ENCODE assay signal across 37 cellular contexts in genomic region chr1:198483645-198484044, GRCh38. TPM values are rescaled to one million over a fixed set of nuclear protein-coding genes. Genes with fewer than 3 reads are reported as not detected.
DNase-seq lines count a peak whose midpoint lies in the region; ATAC-seq, FAIRE-seq and TF ChIP-seq lines count a peak whose summit lies in the region.
"Had no signal": no experiment of that assay in that cellular context is flagged by ENCODE, and none has a peak within 500 bp of the region (broad histone marks: within the 10 kb centered on the region; RNA-seq: fewer than 3 reads in every experiment).

No MANE protein-coding gene starts in this region.

- no peaks in the 10 kb centered on the region for H3K36me3 Mint-ChIP-seq in type B pancreatic cell
- H3K36me3 Mint-ChIP-seq: CD14-positive monocyte; CD8-positive, alpha-beta T cell had no signal

- H3K9me3 ChIP-seq in HEK293 (ENCODE audit: control insufficient read depth, insufficient read depth, low read depth, low read length): no peaks in the 10 kb centered on the region
- H3K9me3 ChIP-seq in mucosa of descending colon: no peaks in the 10 kb centered on the region
- no peaks in the 10 kb centered on the region for H3K9me3 ChIP-seq in Peyer's patch
- H3K9me3 ChIP-seq: A549, BE2C, BLaER1, Caco-2 had no signal

- H3K4me3 ChIP-seq in HEK293 (ENCODE audit: low read depth, low read length) (no peak overlapping the region), mucosa of descending colon (no peak overlapping the region), Peyer's patch (no peak overlapping the region)
- H3K4me3 ChIP-seq: A549; BLaER1; BLaER1 treated with 17β-estradiol and CSF1 and Interleukin-3, amounts not matched to agents 10 nM and 100 nM had no signal

- no peak overlapping the region for H3K4me3 Mint-ChIP-seq in type B pancreatic cell
- H3K4me3 Mint-ChIP-seq: B cell; CD14-positive monocyte; CD4-positive, alpha-beta memory T cell; CD4-positive, alpha-beta T cell; CD4-positive, CD25-positive, alpha-beta regulatory T cell; CD8-positive, alpha-beta memory T cell; CD8-positive, alpha-beta T cell had no signal

- no peaks in the 10 kb centered on the region for H3K9me3 Mint-ChIP-seq in type B pancreatic cell
- H3K9me3 Mint-ChIP-seq: CD4-positive, alpha-beta T cell had no signal

- intact Hi-C loops in left colon (cut with DNase I, micrococcal nuclease): no loop called here
- intact Hi-C loops in mucosa of descending colon (cut with DNase I, micrococcal nuclease): no loop called here

- DNase-seq in D721Med (ENCODE audit: insufficient read length, low spot score) (no peak), left colon (no peak), mucosa of descending colon (peak in 1 of 3 donors; percentile 22), cerebellar cortex (ENCODE audit: low spot score) (no peak), type B pancreatic cell (ENCODE audit: extremely low spot score, unreplicated experiment) (no peak), Peyer's patch (no peak)
- DNase-seq in stimulated activated CD4-positive, alpha-beta T cell treated with anti-CD3 and anti-CD28 coated beads, Interleukin-15, amount 100 ng/mL, for 24 hours: no peak
- DNase-seq: 8988T; ACHN; AML-193; BE2C; C1 segment of cervical spinal cord; Caco-2; Calu3; CD4-positive, alpha-beta memory T cell; CD4-positive, alpha-beta T cell; CD4-positive, CD25-positive, alpha-beta regulatory T cell; CD8-positive, alpha-beta memory T cell; CD8-positive, alpha-beta T cell; COR-L47; DMS 273 treated with DMSO at 0.1 percent for 48 hours; DMS153; DMS53; DMS79; DMS79 treated with DMSO at 0.1 percent for 48 hours; DND-41; EL had no signal

- H3K27me3 Mint-ChIP-seq in type B pancreatic cell: peaks cover 5% of the 10 kb centered on the region
- H3K27me3 Mint-ChIP-seq: B cell; CD4-positive, alpha-beta memory T cell; CD4-positive, alpha-beta T cell; CD4-positive, CD25-positive, alpha-beta regulatory T cell; CD8-positive, alpha-beta memory T cell had no signal

- CTCF ChIA-PET in HEK293 (lab: Yijun Ruan, JAX): no interaction called here

- POLR2A ChIA-PET in HEK293 (lab: Yijun Ruan, JAX): no interaction called here

- H3K27ac ChIP-seq in HEK293 (ENCODE audit: extremely low read depth, low read depth, low read length): no peak overlapping the region
- H3K27ac ChIP-seq in Peyer's patch: no peak overlapping the region
- H3K27ac ChIP-seq: 22Rv1; A549; BLaER1; BLaER1 treated with 17β-estradiol and CSF1 and Interleukin-3, amounts not matched to agents 10 nM and 100 nM; C4-2B had no signal

- TF ChIP-seq CTCF in D721Med (IDR thresholded peaks at IDR 0.05; ENCODE audit: insufficient read depth, missing control alignments) (no peak), HEK293 (tag by site-specific recombination; IDR thresholded peaks at IDR 0.05) (no peak), mucosa of descending colon (IDR thresholded peaks at IDR 0.05) (no peak), type B pancreatic cell (conservative IDR thresholded peaks at IDR 0.05) (no peak), Peyer's patch (IDR thresholded peaks at IDR 0.05) (no peak)

- ATAC-seq in left colon (peak; percentile 28), mucosa of descending colon (peak; percentile 45)
- ATAC-seq: A549; CD8-positive, alpha-beta T cell had no signal

- peak; percentile 21 for FAIRE-seq in D721Med (lab: Jason Lieb, UNC)
- FAIRE-seq: A204.1, A549 had no signal

- no peaks in the 10 kb centered on the region for H3K4me1 Mint-ChIP-seq in type B pancreatic cell (ENCODE audit: unreplicated experiment)
- H3K4me1 Mint-ChIP-seq: B cell; CD8-positive, alpha-beta memory T cell had no signal

- no peaks in the 10 kb centered on the region for H3K36me3 ChIP-seq in HEK293 (ENCODE audit: control insufficient read depth in 2 of 2, insufficient read depth in 1 of 2, low read length in 2 of 2)
- no peaks in the 10 kb centered on the region for H3K36me3 ChIP-seq in mucosa of descending colon (ENCODE audit: low read depth)
- no peaks in the 10 kb centered on the region for H3K36me3 ChIP-seq in Peyer's patch
- H3K36me3 ChIP-seq: BE2C; BLaER1; BLaER1 treated with 17β-estradiol and CSF1 and Interleukin-3, amounts not matched to agents 10 nM and 100 nM had no signal

- H3K27me3 ChIP-seq in Peyer's patch: no peaks in the 10 kb centered on the region
- H3K27me3 ChIP-seq: BE2C; BLaER1; BLaER1 treated with 17β-estradiol and CSF1 and Interleukin-3, amounts not matched to agents 10 nM and 100 nM had no signal

- no peak overlapping the region for H3K27ac Mint-ChIP-seq in type B pancreatic cell
- H3K27ac Mint-ChIP-seq: B cell; CD14-positive monocyte; CD4-positive, alpha-beta memory T cell; CD4-positive, alpha-beta T cell; CD4-positive, CD25-positive, alpha-beta regulatory T cell; CD8-positive, alpha-beta T cell had no signal

- no peaks in the 10 kb centered on the region for H3K4me1 ChIP-seq in HEK293 (ENCODE audit: control insufficient read depth, insufficient read depth, low read length)
- H3K4me1 ChIP-seq in mucosa of descending colon (ENCODE audit: low read depth): peaks cover 8% of the 10 kb centered on the region
- H3K4me1 ChIP-seq in Peyer's patch: no peaks in the 10 kb centered on the region
- H3K4me1 ChIP-seq: A549, BE2C, BLaER1, Caco-2 had no signal

- TF ChIP-seq POLR2A in Peyer's patch (IDR thresholded peaks at IDR 0.05): no peak

TF ChIP-seq in HEK293, 187 proteins besides CTCF, POLR2A, EP300 and RAD21:
- TF ChIP-seq EGR2 (tag by site-specific recombination; IDR thresholded peaks at IDR 0.05; ENCODE audit: low read depth): peak; percentile 88
- TF ChIP-seq GLIS2 (tag by site-specific recombination; IDR thresholded peaks at IDR 0.05): no peak
- no peak for TF ChIP-seq ZNF133 (tag by site-specific recombination; IDR thresholded peaks at IDR 0.05)
- TF ChIP-seq ZNF501 (tag by site-specific recombination; IDR thresholded peaks at IDR 0.05): no peak
- TF ChIP-seq ZNF704 (tag by site-specific recombination; IDR thresholded peaks at IDR 0.05): no peak
- TF ChIP-seq ZNF48 (tag by site-specific recombination; IDR thresholded peaks at IDR 0.05): no peak
- no peak for TF ChIP-seq ZBTB49 (tag by site-specific recombination; IDR thresholded peaks at IDR 0.05; ENCODE audit: low read depth)
- no peak for TF ChIP-seq IKZF3 (tag by site-specific recombination; IDR thresholded peaks at IDR 0.05)
- no peak for TF ChIP-seq ZNF529 (tag by site-specific recombination; IDR thresholded peaks at IDR 0.05; ENCODE audit: insufficient replicate concordance)
- no peak for TF ChIP-seq INSM2 (tag by site-specific recombination; IDR thresholded peaks at IDR 0.05)
- TF ChIP-seq ZFHX2 (tag by site-specific recombination; conservative IDR thresholded peaks at IDR 0.05): peak; percentile 89
- no peak for TF ChIP-seq ZNF521 (tag by site-specific recombination; IDR thresholded peaks at IDR 0.05)
- TF ChIP-seq ZNF140 (tag by site-specific recombination; IDR thresholded peaks at IDR 0.05): no peak
- TF ChIP-seq ZNF785 (tag by site-specific recombination; IDR thresholded peaks at IDR 0.05): no peak
- no peak for TF ChIP-seq ZNF433 (tag by site-specific recombination; IDR thresholded peaks at IDR 0.05; ENCODE audit: low read depth)
- no peak for TF ChIP-seq ZBTB48 (tag by site-specific recombination; IDR thresholded peaks at IDR 0.05)

RNA-seq across cellular contexts. Expression of gene ATP6V1G3, which starts 56.8 kb away (rescaled TPM):
- total RNA-seq in left colon (not detected), mucosa of descending colon (not detected), type B pancreatic cell (ENCODE audit: low replicate concordance) (0.69 and 0.89 TPM in 2 replicates), Peyer's patch (not detected)
- total RNA-seq: B cell; Calu3; CD4-positive, alpha-beta memory T cell; CD4-positive, alpha-beta T cell; CD4-positive, CD25-positive, alpha-beta regulatory T cell; CD8-positive, alpha-beta memory T cell; CD8-positive, alpha-beta T cell; Daoy had no signal
